1 cellular context compared by ENCODE assay signal in the genomic region with DNA sequence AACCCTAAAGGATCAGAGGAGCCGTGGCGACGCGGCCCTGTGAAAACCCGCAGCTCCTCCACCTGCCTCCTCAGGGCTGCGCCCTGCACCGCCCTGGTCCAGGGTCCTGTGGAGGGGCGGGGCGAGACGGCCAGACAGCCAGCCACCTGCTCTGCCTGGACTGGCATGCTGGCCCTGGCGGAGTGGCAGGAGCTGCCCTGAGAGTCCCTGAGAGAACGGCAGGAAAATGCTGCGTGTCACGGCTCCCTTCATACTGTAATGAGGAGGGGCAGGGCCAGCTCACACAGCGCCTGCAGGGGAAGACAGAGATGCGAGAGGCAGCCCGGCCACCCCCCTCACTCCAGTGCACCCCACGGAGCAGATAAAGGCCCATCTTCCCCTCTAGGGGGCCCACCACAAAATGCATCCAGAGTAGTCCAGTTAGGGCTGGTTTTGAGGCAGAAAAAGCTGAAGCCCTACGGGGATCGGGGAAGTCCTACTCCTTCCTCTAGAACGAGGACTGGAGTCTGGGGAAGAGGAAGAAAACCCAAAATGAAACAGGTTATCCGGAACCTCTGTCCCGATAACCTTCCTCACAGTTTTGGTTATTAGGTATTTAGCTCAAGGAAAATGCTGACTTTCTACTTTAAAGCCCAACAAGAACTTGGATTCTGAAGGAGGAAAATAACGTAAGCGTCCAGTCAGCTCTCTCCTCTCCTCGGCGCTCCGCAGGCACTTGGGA.
TF ChIP-seq lines count a peak whose summit lies in the region.

No MANE protein-coding gene starts in this region.

TF ChIP-seq in GM12878, 131 proteins besides CTCF, POLR2A, EP300 and RAD21:
- TF ChIP-seq MTA3 (IDR thresholded peaks at IDR 0.05; ENCODE audit: borderline replicate concordance, low read length) (no peak), PML (IDR thresholded peaks at IDR 0.05; ENCODE audit: low read length) (no peak), IRF5 (IDR thresholded peaks at IDR 0.05; ENCODE audit: borderline replicate concordance) (no peak)
- TF ChIP-seq, protein P1, sequence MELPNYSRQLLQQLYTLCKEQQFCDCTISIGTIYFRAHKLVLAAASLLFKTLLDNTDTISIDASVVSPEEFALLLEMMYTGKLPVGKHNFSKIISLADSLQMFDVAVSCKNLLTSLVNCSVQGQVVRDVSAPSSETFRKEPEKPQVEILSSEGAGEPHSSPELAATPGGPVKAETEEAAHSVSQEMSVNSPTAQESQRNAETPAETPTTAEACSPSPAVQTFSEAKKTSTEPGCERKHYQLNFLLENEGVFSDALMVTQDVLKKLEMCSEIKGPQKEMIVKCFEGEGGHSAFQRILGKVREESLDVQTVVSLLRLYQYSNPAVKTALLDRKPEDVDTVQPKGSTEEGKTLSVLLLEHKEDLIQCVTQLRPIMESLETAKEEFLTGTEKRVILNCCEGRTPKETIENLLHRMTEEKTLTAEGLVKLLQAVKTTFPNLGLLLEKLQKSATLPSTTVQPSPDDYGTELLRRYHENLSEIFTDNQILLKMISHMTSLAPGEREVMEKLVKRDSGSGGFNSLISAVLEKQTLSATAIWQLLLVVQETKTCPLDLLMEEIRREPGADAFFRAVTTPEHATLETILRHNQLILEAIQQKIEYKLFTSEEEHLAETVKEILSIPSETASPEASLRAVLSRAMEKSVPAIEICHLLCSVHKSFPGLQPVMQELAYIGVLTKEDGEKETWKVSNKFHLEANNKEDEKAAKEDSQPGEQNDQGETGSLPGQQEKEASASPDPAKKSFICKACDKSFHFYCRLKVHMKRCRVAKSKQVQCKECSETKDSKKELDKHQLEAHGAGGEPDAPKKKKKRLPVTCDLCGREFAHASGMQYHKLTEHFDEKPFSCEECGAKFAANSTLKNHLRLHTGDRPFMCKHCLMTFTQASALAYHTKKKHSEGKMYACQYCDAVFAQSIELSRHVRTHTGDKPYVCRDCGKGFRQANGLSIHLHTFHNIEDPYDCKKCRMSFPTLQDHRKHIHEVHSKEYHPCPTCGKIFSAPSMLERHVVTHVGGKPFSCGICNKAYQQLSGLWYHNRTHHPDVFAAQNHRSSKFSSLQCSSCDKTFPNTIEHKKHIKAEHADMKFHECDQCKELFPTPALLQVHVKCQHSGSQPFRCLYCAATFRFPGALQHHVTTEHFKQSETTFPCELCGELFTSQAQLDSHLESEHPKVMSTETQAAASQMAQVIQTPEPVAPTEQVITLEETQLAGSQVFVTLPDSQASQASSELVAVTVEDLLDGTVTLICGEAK (IDR thresholded peaks at IDR 0.05; ENCODE audit: borderline replicate concordance), result no peak
